In genomic region chr1:26965628-26966027, GRCh38 we compare ENCODE assay signal across 2 cellular contexts.
TF ChIP-seq lines count a peak whose summit lies in the region.

No MANE protein-coding gene starts in this region.

TF ChIP-seq in HepG2, 621 proteins besides CTCF, POLR2A, EP300 and RAD21:
- TF ChIP-seq STAT5B (CRISPR knock-in tag; IDR thresholded peaks at IDR 0.05) (no peak), NR2C2 (CRISPR knock-in tag; IDR thresholded peaks at IDR 0.05; ENCODE audit: borderline replicate concordance) (no peak), ZNF292 (CRISPR knock-in tag; IDR thresholded peaks at IDR 0.05; ENCODE audit: borderline replicate concordance, low read depth) (no peak), FOXK2 (IDR thresholded peaks at IDR 0.05) (no peak), FOXP1 (IDR thresholded peaks at IDR 0.05) (peak; percentile 91), FOXP1 (CRISPR knock-in tag; IDR thresholded peaks at IDR 0.05) (no peak), NR2F2 (IDR thresholded peaks at IDR 0.05; ENCODE audit: borderline replicate concordance, low read depth) (no peak), RFXANK (CRISPR knock-in tag; IDR thresholded peaks at IDR 0.05) (no peak)
TF ChIP-seq in HepG2: peak in this region for 1.

TF ChIP-seq in IMR-90, 13 proteins besides CTCF, POLR2A, EP300 and RAD21:
- TF ChIP-seq CHD1 (IDR thresholded peaks at IDR 0.05; ENCODE audit: low read depth, low read length) (no peak), SMC3 (IDR thresholded peaks at IDR 0.05; ENCODE audit: low read depth, low read length) (no peak), MAFK (IDR thresholded peaks at IDR 0.05; ENCODE audit: low read depth, low read length) (no peak), FOS (IDR thresholded peaks at IDR 0.05; ENCODE audit: low read depth, low read length) (no peak), MAZ (IDR thresholded peaks at IDR 0.05; ENCODE audit: borderline replicate concordance, low read depth, low read length) (no peak), CEBPB (IDR thresholded peaks at IDR 0.05; ENCODE audit: low read depth, low read length) (no peak), MXI1 (IDR thresholded peaks at IDR 0.05; ENCODE audit: borderline replicate concordance, low read depth, low read length) (no peak), ELK1 (IDR thresholded peaks at IDR 0.05; ENCODE audit: borderline replicate concordance, low read depth, low read length) (no peak), NFE2L2 (IDR thresholded peaks at IDR 0.05; ENCODE audit: low read depth, low read length) (no peak), RFX5 (IDR thresholded peaks at IDR 0.05; ENCODE audit: low read depth, low read length) (no peak), RCOR1 (IDR thresholded peaks at IDR 0.05; ENCODE audit: insufficient replicate concordance, low read length) (no peak), BHLHE40 (IDR thresholded peaks at IDR 0.05; ENCODE audit: low read depth, low read length) (no peak), USF2 (IDR thresholded peaks at IDR 0.05; ENCODE audit: low read depth, low read length) (no peak)
